Comparison of ENCODE assay signal across 22 cellular contexts in the genomic region with DNA sequence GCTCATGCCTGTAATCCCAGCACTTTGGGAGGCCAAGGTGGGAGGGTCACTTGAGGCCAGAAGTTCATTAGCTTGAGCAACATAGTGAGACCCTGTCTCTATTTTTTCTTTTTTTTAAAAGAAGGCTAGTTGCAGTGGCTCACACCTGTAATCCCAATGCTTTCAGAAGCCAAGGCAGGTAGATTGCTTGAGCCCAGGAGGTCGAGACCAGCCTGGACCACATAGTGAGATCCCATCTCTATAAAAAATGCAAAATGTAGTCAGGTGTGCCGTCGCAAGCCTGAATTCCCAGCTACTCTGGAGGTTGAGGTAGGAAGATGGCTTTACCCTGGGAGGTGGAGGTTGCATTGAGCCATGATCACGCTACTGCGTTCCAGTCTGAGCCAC. TPM values are rescaled to one million over a fixed set of nuclear protein-coding genes. Genes with fewer than 3 reads are reported as not detected.
DNase-seq lines count a peak whose midpoint lies in the region; ATAC-seq, FAIRE-seq and TF ChIP-seq lines count a peak whose summit lies in the region.
"Had no signal": no experiment of that assay in that cellular context is flagged by ENCODE, and none has a peak within 500 bp of the region (broad histone marks: within the 10 kb centered on the region; RNA-seq: fewer than 3 reads in every experiment).

No MANE protein-coding gene starts in this region.

- no peaks in the 10 kb centered on the region for H3K9me3 Mint-ChIP-seq in activated CD4-positive, alpha-beta T cell treated with anti-CD3 and anti-CD28 coated beads, Interleukin-2, amount 10 ng/mL, durations not matched to agents 24 days and 14 days
- H3K9me3 Mint-ChIP-seq in neural progenitor cell = no peaks in the 10 kb centered on the region
- H3K9me3 Mint-ChIP-seq: CD4-positive, alpha-beta memory T cell; H9; HFFc6 had no signal

- H2AFZ ChIP-seq in K562 (ENCODE audit: low read depth, low read length) = no peak overlapping the region
- no peak overlapping the region for H2AFZ ChIP-seq in neural progenitor cell (replicated peaks)
- H2AFZ ChIP-seq: GM23248 had no signal

- H3K9me3 ChIP-seq in K562 (replicated peaks; ENCODE audit: control insufficient read depth, insufficient read depth, low read depth, low read length) (no peaks in the 10 kb centered on the region), neural progenitor cell (ENCODE audit: low read depth) (no peaks in the 10 kb centered on the region)
- H3K9me3 ChIP-seq: A549 had no signal

- no peak for TF ChIP-seq RAD21 in K562 (CRISPR knock-in tag; conservative IDR thresholded peaks at IDR 0.05 in 1 of 2, IDR thresholded peaks at IDR 0.05 in 1 of 2)

- FAIRE-seq in K562 (lab: Jason Lieb, UNC) (no peak), HTR-8/SVneo (lab: Jason Lieb, UNC) (no peak), D721Med (lab: Jason Lieb, UNC) (no peak)
- FAIRE-seq: A549, G401.6, GM12892 had no signal

- no peak for DNase-seq in activated CD4-positive, alpha-beta T cell treated with anti-CD3 and anti-CD28 coated beads, Interleukin-2, amount 10 ng/mL, durations not matched to agents 24 days and 14 days
- DNase-seq in activated CD4-positive, alpha-beta T cell treated with anti-CD3 and anti-CD28 coated beads, Interleukin-2, amount 50 U/mL, for 4 hours = no peak
- DNase-seq in RWPE1 (ENCODE audit: low spot score) (no peak), K562 (ENCODE audit: extremely low read depth in 1 of 4, low spot score in 3 of 4) (no peak), neural progenitor cell (ENCODE audit: low spot score) (no peak), HTR-8/SVneo (ENCODE audit: insufficient read length, low spot score) (no peak), D721Med (ENCODE audit: insufficient read length, low spot score) (no peak)
- no peak for DNase-seq in activated CD4-positive, CD25-positive, alpha-beta regulatory T cell treated with anti-CD3 and anti-CD28 coated beads, Interleukin-2, amount 50 U/mL, for 72 hours
- DNase-seq: ACHN; C1 segment of cervical spinal cord; Calu3; CD4-positive, alpha-beta memory T cell; DMS153; DND-41; GM23248; H9; HFFc6 had no signal

- no peaks in the 10 kb centered on the region for H3K36me3 Mint-ChIP-seq in activated CD4-positive, alpha-beta T cell treated with anti-CD3 and anti-CD28 coated beads, Interleukin-2, amount 10 ng/mL, durations not matched to agents 24 days and 14 days (ENCODE audit: low read depth)
- peaks cover 10% of the 10 kb centered on the region for H3K36me3 Mint-ChIP-seq in neural progenitor cell
- H3K36me3 Mint-ChIP-seq: CD4-positive, alpha-beta memory T cell had no signal

- H3K4me3 ChIP-seq in K562 (no peak overlapping the region), neural progenitor cell (no peak overlapping the region)
- H3K4me3 ChIP-seq: A549, GM23248 had no signal

- no peaks in the 10 kb centered on the region for H3K79me2 ChIP-seq in K562 (ENCODE audit: control insufficient read depth, insufficient read depth, low read length)
- no peaks in the 10 kb centered on the region for H3K79me2 ChIP-seq in neural progenitor cell (ENCODE audit: low read depth)

- H3K4me2 ChIP-seq in K562 (ENCODE audit: insufficient read depth, low read length) (no peak overlapping the region), neural progenitor cell (no peak overlapping the region)
- H3K4me2 ChIP-seq: A549 had no signal

- peaks cover 4 to 46% of the 10 kb centered on the region in 2 experiments; a peak in 3 of 5 replicates for H3K4me1 ChIP-seq in K562 (replicated peaks in 1 of 2; ENCODE audit: control insufficient read depth in 2 of 2, insufficient read depth in 2 of 2, low read length in 2 of 2)
- H3K4me1 ChIP-seq in neural progenitor cell = peaks cover 38% of the 10 kb centered on the region

- no peaks in the 10 kb centered on the region for H3K36me3 ChIP-seq in K562 (ENCODE audit: control insufficient read depth, insufficient read depth, low read length)
- no peaks in the 10 kb centered on the region for H3K36me3 ChIP-seq in neural progenitor cell

- H3K27ac Mint-ChIP-seq in activated CD4-positive, alpha-beta T cell treated with anti-CD3 and anti-CD28 coated beads, Interleukin-2, amount 10 ng/mL, durations not matched to agents 24 days and 14 days = peak overlapping the region; percentile 15
- H3K27ac Mint-ChIP-seq in neural progenitor cell = peak overlapping the region; percentile 69
- H3K27ac Mint-ChIP-seq: HFFc6 had no signal

- no peak overlapping the region for H3K4me3 Mint-ChIP-seq in activated CD4-positive, alpha-beta T cell treated with anti-CD3 and anti-CD28 coated beads, Interleukin-2, amount 10 ng/mL, durations not matched to agents 24 days and 14 days
- peak overlapping the region; percentile 55 for H3K4me3 Mint-ChIP-seq in neural progenitor cell
- H3K4me3 Mint-ChIP-seq: H9, HFFc6 had no signal

- TF ChIP-seq CTCF in RWPE1 (conservative IDR thresholded peaks at IDR 0.05; ENCODE audit: low read depth) (no peak), K562 (IDR thresholded peaks at IDR 0.05 in 2 of 3, conservative IDR thresholded peaks at IDR 0.05 in 1 of 3; ENCODE audit: insufficient read depth in 2 of 3, low read depth in 1 of 3, low read length in 3 of 3) (no peak), neural progenitor cell (IDR thresholded peaks at IDR 0.05) (no peak), D721Med (IDR thresholded peaks at IDR 0.05; ENCODE audit: insufficient read depth, missing control alignments) (no peak)

- CTCF ChIA-PET in RWPE1 (lab: Yijun Ruan, JAX) = interaction anchor here (1.8 kb wide), 1 partner anchor 8 kb away, joined by 5 read pairs; no protein-coding TSS in a partner anchor
- CTCF ChIA-PET in K562 (lab: Yijun Ruan, JAX; ENCODE audit: low intra/inter-chr PET ratio) = no interaction called here

- H3K4me1 Mint-ChIP-seq in activated CD4-positive, alpha-beta T cell treated with anti-CD3 and anti-CD28 coated beads, Interleukin-2, amount 10 ng/mL, durations not matched to agents 24 days and 14 days = peaks cover 8% of the 10 kb centered on the region
- H3K4me1 Mint-ChIP-seq in neural progenitor cell = peaks cover 60% of the 10 kb centered on the region

- in situ Hi-C loops in K562 (cut with MboI) = no loop called here

- no peaks in the 10 kb centered on the region for H4K20me1 ChIP-seq in K562 (replicated peaks; ENCODE audit: control insufficient read depth, insufficient read depth, low read length)
- H4K20me1 ChIP-seq in neural progenitor cell (ENCODE audit: low read depth) = no peaks in the 10 kb centered on the region

- peaks cover 4% of the 10 kb centered on the region for H3F3A ChIP-seq in neural progenitor cell (ENCODE audit: low read depth)

- H3K9ac ChIP-seq in K562 (ENCODE audit: insufficient read depth in 1 of 2, low read depth in 2 of 2, low read length in 2 of 2) (no peak overlapping the region), neural progenitor cell (no peak overlapping the region)
- H3K9ac ChIP-seq: GM23248 had no signal

- H3K27me3 ChIP-seq in K562 (ENCODE audit: control insufficient read depth in 2 of 2, insufficient read depth in 2 of 2, low read length in 2 of 2) (no peaks in the 10 kb centered on the region), neural progenitor cell (peaks cover 17% of the 10 kb centered on the region)

- no peaks in the 10 kb centered on the region for H3K9me1 ChIP-seq in K562 (ENCODE audit: control insufficient read depth, insufficient read depth, low read length)

- no peak for TF ChIP-seq EP300 in K562 (IDR thresholded peaks at IDR 0.05; ENCODE audit: low read length)

- peaks cover 12% of the 10 kb centered on the region for H3K27me3 Mint-ChIP-seq in activated CD4-positive, alpha-beta T cell treated with anti-CD3 and anti-CD28 coated beads, Interleukin-2, amount 10 ng/mL, durations not matched to agents 24 days and 14 days
- peaks cover 6% of the 10 kb centered on the region for H3K27me3 Mint-ChIP-seq in neural progenitor cell (ENCODE audit: insufficient read depth, low read depth)

- no peak for TF ChIP-seq POLR2A in K562 (conservative IDR thresholded peaks at IDR 0.05)

- H3K27ac ChIP-seq in RWPE1 (peak overlapping the region; percentile 43), K562 (ENCODE audit: extremely low read depth, low read depth, low read length) (no peak overlapping the region), neural progenitor cell (no peak overlapping the region)
- H3K27ac ChIP-seq: A549, GM23248 had no signal

- 71% methylated on average over 5 of the region's 5 CpGs for WGBS in K562 (ENCODE audit: insufficient coverage, low coverage, missing lambda C conversion rate)

- ATAC-seq in K562 = no peak
- ATAC-seq: HCT116 had no signal

- intact Hi-C loops in activated CD4-positive, alpha-beta T cell treated with anti-CD3 and anti-CD28 coated beads, Interleukin-2, amount 10 ng/mL, durations not matched to agents 24 days and 14 days (cut with micrococcal nuclease) = no loop called here
- intact Hi-C loops in K562 (cut with micrococcal nuclease) = no loop called here

- BruUV-seq in K562 (replicated peaks; lab: Mats Ljungman, UMichigan) = no TSS peak

- POLR2A ChIA-PET in RWPE1 (lab: Yijun Ruan, JAX; ENCODE audit: low non-redundant PET) (no interaction called here), K562 (lab: Yijun Ruan, JAX) (interaction anchor here (0.6 kb wide), 1 partner anchor 1364 kb away, joined by 4 read pairs; no protein-coding TSS in a partner anchor)

RNA-seq across cellular contexts. Expression of a gene that starts 7.5 kb away (rescaled TPM):
- total RNA-seq in activated CD4-positive, alpha-beta T cell treated with anti-CD3 and anti-CD28 coated beads, Interleukin-2, amount 10 ng/mL, durations not matched to agents 24 days and 14 days = 0.17 and 0.49 TPM in 2 replicates
- 0.53 and 1.0 TPM in 2 replicates for total RNA-seq in K562 (2011; cell fraction: chromatin; rRNA removed; ENCODE audit: low replicate concordance)
- 0.67 and 0.79 TPM in 2 replicates for total RNA-seq in K562 (2011; cell fraction: nucleolus; rRNA removed)
- 0.23 and 0.59 TPM in 2 replicates for total RNA-seq in K562 (2011; cell fraction: nucleoplasm; rRNA removed)
- total RNA-seq in K562 (2014; rRNA removed) (0.32 and 0.98 TPM in 2 replicates), K562 (2014; rRNA removed; fragmentation: Illumina TruSeq; extraction: Trizol) (0.11 and 0.13 TPM in 2 replicates), K562 (2015; rRNA removed; fragmentation: Illumina TruSeq; extraction: Trizol) (0.15 and 0.22 TPM in 2 replicates), K562 (2021) (0.82 and 0.87 TPM in 2 replicates), neural progenitor cell (ENCODE audit: low replicate concordance) (1.2 and 6.7 TPM in 2 replicates)
- polyA plus RNA-seq in K562 (2011; rRNA removed) (0.09 and 0.13 TPM in 2 replicates), K562 (2014; fragmentation: Illumina TruSeq; extraction: Trizol) (0.13 and 0.17 TPM in 2 replicates), K562 (2014; fragmentation: Nextera tagmentation; extraction: Ambion mirVana) (not detected), K562 (2014; rRNA removed) (0.88 and 1.0 TPM in 2 replicates)
- 0.15 and 1.4 TPM in 2 replicates for polyA plus RNA-seq in K562 (2011; cell fraction: cytosol; rRNA removed)
- 0.34 and 1.7 TPM in 2 replicates for polyA plus RNA-seq in K562 (2011; cell fraction: nucleus; rRNA removed)
- 0.35 and 0.65 TPM in 2 replicates for polyA plus RNA-seq in K562 (2012)
- 0.11 TPM in 1 of 2 replicates, not detected in the other for polyA minus RNA-seq in K562 (2011; rRNA and poly(A)+ RNA removed)
- polyA minus RNA-seq in K562 (2011; cell fraction: cytosol; rRNA and poly(A)+ RNA removed) = not detected in 2 replicates
- polyA minus RNA-seq in K562 (2011; cell fraction: nucleus; rRNA and poly(A)+ RNA removed) = 0.22 and 0.40 TPM in 2 replicates
- total RNA-seq: GM23248, H4 had no signal
- polyA plus RNA-seq: CD4-positive, alpha-beta memory T cell; GM23248 had no signal

RNA-seq across cellular contexts. Expression of a gene that starts 12.2 kb away (rescaled TPM):
- total RNA-seq in activated CD4-positive, alpha-beta T cell treated with anti-CD3 and anti-CD28 coated beads, Interleukin-2, amount 10 ng/mL, durations not matched to agents 24 days and 14 days = 113 and 121 TPM in 2 replicates
- 30.5 and 88.7 TPM in 2 replicates for total RNA-seq in K562 (2011; cell fraction: chromatin; rRNA removed; ENCODE audit: low replicate concordance)
- 56.8 and 60.5 TPM in 2 replicates for total RNA-seq in K562 (2011; cell fraction: nucleolus; rRNA removed)
- total RNA-seq in K562 (2011; cell fraction: nucleoplasm; rRNA removed) = 38.6 and 57.1 TPM in 2 replicates
- 77.6 and 102 TPM in 2 replicates for total RNA-seq in K562 (2014; rRNA removed)
- 10.1 and 13.1 TPM in 2 replicates for total RNA-seq in K562 (2014; rRNA removed; fragmentation: Illumina TruSeq; extraction: Trizol)
- 31.3 and 33.9 TPM in 2 replicates for total RNA-seq in K562 (2015; rRNA removed; fragmentation: Illumina TruSeq; extraction: Trizol)
- total RNA-seq in K562 (2021) = 102 and 107 TPM in 2 replicates
- polyA plus RNA-seq in K562 (2011; rRNA removed) = 14.2 and 18.8 TPM in 2 replicates
- 13.0 and 47.0 TPM in 2 replicates for polyA plus RNA-seq in K562 (2011; cell fraction: cytosol; rRNA removed)
- polyA plus RNA-seq in K562 (2011; cell fraction: nucleus; rRNA removed) = 22.1 and 53.6 TPM in 2 replicates
- polyA plus RNA-seq in K562 (2012) = 64.9 and 107 TPM in 2 replicates
- 28.7 and 51.7 TPM in 2 replicates for polyA plus RNA-seq in K562 (2014; fragmentation: Illumina TruSeq; extraction: Trizol)
- under 1 TPM; 0.37 to 0.92 TPM for polyA plus RNA-seq in K562 (2014; fragmentation: Nextera tagmentation; extraction: Ambion mirVana)
- polyA plus RNA-seq in K562 (2014; rRNA removed) = 57.9 and 61.0 TPM in 2 replicates
- 5.5 and 9.6 TPM in 2 replicates for polyA minus RNA-seq in K562 (2011; rRNA and poly(A)+ RNA removed)
- 24.5 and 26.5 TPM in 2 replicates for polyA minus RNA-seq in K562 (2011; cell fraction: cytosol; rRNA and poly(A)+ RNA removed)
- polyA minus RNA-seq in K562 (2011; cell fraction: nucleus; rRNA and poly(A)+ RNA removed) = 10.0 and 13.5 TPM in 2 replicates
- total RNA-seq in neural progenitor cell (ENCODE audit: low replicate concordance) = 11.0 and 17.6 TPM in 2 replicates

RNA-seq across cellular contexts. Expression of a gene that starts 27.1 kb away (rescaled TPM):
- total RNA-seq in activated CD4-positive, alpha-beta T cell treated with anti-CD3 and anti-CD28 coated beads, Interleukin-2, amount 10 ng/mL, durations not matched to agents 24 days and 14 days = 2.7 and 2.9 TPM in 2 replicates
- total RNA-seq in K562 (2011; cell fraction: chromatin; rRNA removed; ENCODE audit: low replicate concordance) = 3.4 and 9.9 TPM in 2 replicates
- total RNA-seq in K562 (2011; cell fraction: nucleolus; rRNA removed) = 1.8 and 4.7 TPM in 2 replicates
- 2.4 and 3.8 TPM in 2 replicates for total RNA-seq in K562 (2011; cell fraction: nucleoplasm; rRNA removed)
- total RNA-seq in K562 (2014; rRNA removed) = 0.14 and 0.29 TPM in 2 replicates
- not detected in 2 replicates for total RNA-seq in K562 (2014; rRNA removed; fragmentation: Illumina TruSeq; extraction: Trizol)
- 0.29 and 0.41 TPM in 2 replicates for total RNA-seq in K562 (2015; rRNA removed; fragmentation: Illumina TruSeq; extraction: Trizol)
- 0.55 and 1.2 TPM in 2 replicates for total RNA-seq in K562 (2021)
- 0.18 and 0.20 TPM in 2 replicates for polyA plus RNA-seq in K562 (2011; rRNA removed)
- polyA plus RNA-seq in K562 (2011; cell fraction: cytosol; rRNA removed) = 0.40 and 0.56 TPM in 2 replicates
- polyA plus RNA-seq in K562 (2011; cell fraction: nucleus; rRNA removed) = 1.0 and 2.9 TPM in 2 replicates
- polyA plus RNA-seq in K562 (2012) = 0.47 and 2.1 TPM in 2 replicates
- polyA plus RNA-seq in K562 (2014; fragmentation: Illumina TruSeq; extraction: Trizol) = 0.13 and 0.24 TPM in 2 replicates
- under 1 TPM; 0.07 to 0.11 TPM for polyA plus RNA-seq in K562 (2014; fragmentation: Nextera tagmentation; extraction: Ambion mirVana)
- 0.12 and 0.15 TPM in 2 replicates for polyA plus RNA-seq in K562 (2014; rRNA removed)
- not detected in 2 replicates for polyA minus RNA-seq in K562 (2011; rRNA and poly(A)+ RNA removed)
- polyA minus RNA-seq in K562 (2011; cell fraction: cytosol; rRNA and poly(A)+ RNA removed) = not detected in 2 replicates
- not detected in 2 replicates for polyA minus RNA-seq in K562 (2011; cell fraction: nucleus; rRNA and poly(A)+ RNA removed)
- total RNA-seq in neural progenitor cell (ENCODE audit: low replicate concordance) = 0.71 TPM in 1 of 2 replicates, not detected in the other
- total RNA-seq: GM23248, H9 had no signal

RNA-seq across cellular contexts. Expression of a gene that starts 47.8 kb away (rescaled TPM):
- total RNA-seq in activated CD4-positive, alpha-beta T cell treated with anti-CD3 and anti-CD28 coated beads, Interleukin-2, amount 10 ng/mL, durations not matched to agents 24 days and 14 days = 112 and 114 TPM in 2 replicates
- total RNA-seq in K562 (2011; cell fraction: chromatin; rRNA removed; ENCODE audit: low replicate concordance) = 25.6 and 42.2 TPM in 2 replicates
- 22.7 and 25.7 TPM in 2 replicates for total RNA-seq in K562 (2011; cell fraction: nucleolus; rRNA removed)
- total RNA-seq in K562 (2011; cell fraction: nucleoplasm; rRNA removed) = 28.4 and 39.7 TPM in 2 replicates
- total RNA-seq in K562 (2014; rRNA removed) (11.7 and 20.2 TPM in 2 replicates), K562 (2014; rRNA removed; fragmentation: Illumina TruSeq; extraction: Trizol) (3.6 and 4.3 TPM in 2 replicates), K562 (2015; rRNA removed; fragmentation: Illumina TruSeq; extraction: Trizol) (7.8 and 9.3 TPM in 2 replicates), K562 (2021) (23.1 and 23.4 TPM in 2 replicates), neural progenitor cell (ENCODE audit: low replicate concordance) (1.2 and 5.6 TPM in 2 replicates)
- polyA plus RNA-seq in K562 (2011; rRNA removed) (4.6 and 5.2 TPM in 2 replicates), K562 (2014; fragmentation: Illumina TruSeq; extraction: Trizol) (6.5 and 9.6 TPM in 2 replicates), K562 (2014; fragmentation: Nextera tagmentation; extraction: Ambion mirVana) (under 1 TPM; 0.31 to 0.32 TPM), K562 (2014; rRNA removed) (10.0 and 16.8 TPM in 2 replicates)
- polyA plus RNA-seq in K562 (2011; cell fraction: cytosol; rRNA removed) = 3.8 and 25.5 TPM in 2 replicates
- polyA plus RNA-seq in K562 (2011; cell fraction: nucleus; rRNA removed) = 12.0 and 33.1 TPM in 2 replicates
- 9.7 and 18.9 TPM in 2 replicates for polyA plus RNA-seq in K562 (2012)
- polyA minus RNA-seq in K562 (2011; rRNA and poly(A)+ RNA removed) = 3.7 and 4.3 TPM in 2 replicates
- polyA minus RNA-seq in K562 (2011; cell fraction: cytosol; rRNA and poly(A)+ RNA removed) = 3.9 and 8.0 TPM in 2 replicates
- 10.2 and 12.1 TPM in 2 replicates for polyA minus RNA-seq in K562 (2011; cell fraction: nucleus; rRNA and poly(A)+ RNA removed)

RNA-seq across cellular contexts. Expression of a gene that starts 54.9 kb away (rescaled TPM):
- total RNA-seq in activated CD4-positive, alpha-beta T cell treated with anti-CD3 and anti-CD28 coated beads, Interleukin-2, amount 10 ng/mL, durations not matched to agents 24 days and 14 days = 52.8 and 59.9 TPM in 2 replicates
- 18.9 and 64.5 TPM in 2 replicates for total RNA-seq in K562 (2011; cell fraction: chromatin; rRNA removed; ENCODE audit: low replicate concordance)
- total RNA-seq in K562 (2011; cell fraction: nucleolus; rRNA removed) = 109 and 128 TPM in 2 replicates
- total RNA-seq in K562 (2011; cell fraction: nucleoplasm; rRNA removed) = 45.6 and 53.0 TPM in 2 replicates
- total RNA-seq in K562 (2014; rRNA removed) (127 and 152 TPM in 2 replicates), K562 (2014; rRNA removed; fragmentation: Illumina TruSeq; extraction: Trizol) (18.9 and 25.9 TPM in 2 replicates), K562 (2015; rRNA removed; fragmentation: Illumina TruSeq; extraction: Trizol) (44.9 and 47.9 TPM in 2 replicates), K562 (2021) (124 and 135 TPM in 2 replicates), neural progenitor cell (ENCODE audit: low replicate concordance) (7.3 and 33.0 TPM in 2 replicates)
- polyA plus RNA-seq in K562 (2011; rRNA removed) (28.2 and 31.7 TPM in 2 replicates), K562 (2014; fragmentation: Illumina TruSeq; extraction: Trizol) (19.4 and 33.7 TPM in 2 replicates), K562 (2014; fragmentation: Nextera tagmentation; extraction: Ambion mirVana) (1 to 10 TPM; 2.9 to 5.9 TPM), K562 (2014; rRNA removed) (153 and 185 TPM in 2 replicates)
- 38.6 and 141 TPM in 2 replicates for polyA plus RNA-seq in K562 (2011; cell fraction: cytosol; rRNA removed)
- polyA plus RNA-seq in K562 (2011; cell fraction: nucleus; rRNA removed) = 136 and 297 TPM in 2 replicates
- polyA plus RNA-seq in K562 (2012) = 70.7 and 78.6 TPM in 2 replicates
- 2.2 and 5.8 TPM in 2 replicates for polyA minus RNA-seq in K562 (2011; rRNA and poly(A)+ RNA removed)
- polyA minus RNA-seq in K562 (2011; cell fraction: cytosol; rRNA and poly(A)+ RNA removed) = 13.8 and 18.6 TPM in 2 replicates
- polyA minus RNA-seq in K562 (2011; cell fraction: nucleus; rRNA and poly(A)+ RNA removed) = 16.7 and 26.0 TPM in 2 replicates
